In the genomic region with DNA sequence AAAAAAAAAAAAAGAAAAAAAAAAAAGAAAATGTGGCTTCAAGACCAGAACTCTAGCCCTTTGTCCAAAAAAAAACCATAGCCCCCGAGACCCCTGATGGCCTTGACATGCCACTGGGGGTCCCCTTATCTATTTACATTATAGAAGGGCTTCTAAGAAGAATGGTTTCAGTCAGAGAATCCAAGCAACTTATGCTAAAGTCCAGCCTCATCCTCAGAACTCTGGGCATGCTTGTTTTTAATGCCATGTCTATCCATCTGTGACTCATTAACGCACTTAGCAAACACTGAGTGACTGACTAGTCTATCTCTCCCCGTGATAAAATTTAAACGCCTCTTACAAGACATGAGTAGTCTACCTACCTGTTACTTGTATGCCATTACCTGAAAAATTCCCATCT, we compare ENCODE assay signal across 27 cellular contexts. TPM values are rescaled to one million over a fixed set of nuclear protein-coding genes. Genes with fewer than 3 reads are reported as not detected.
DNase-seq lines count a peak whose midpoint lies in the region; ATAC-seq, FAIRE-seq and TF ChIP-seq lines count a peak whose summit lies in the region.
"Had no signal": no experiment of that assay in that cellular context is flagged by ENCODE, and none has a peak within 500 bp of the region (broad histone marks: within the 10 kb centered on the region; RNA-seq: fewer than 3 reads in every experiment).

No MANE protein-coding gene starts in this region.

- WGBS in A549 (ENCODE audit: missing lambda C conversion rate), result 3% methylated on average over 4 of the region's 4 CpGs

- peak; percentile 6 to 22 for DNase-seq in A549 (ENCODE audit: low read depth in 1 of 2, low spot score in 1 of 2)
- peak; percentile 24 for DNase-seq in EL
- peak; percentile 74 for DNase-seq in PC-3
- DNase-seq in epithelial cell of prostate (ENCODE audit: low read depth, low spot score), result peak; percentile 70
- DNase-seq in activated CD8-positive, alpha-beta memory T cell treated with anti-CD3 and anti-CD28 coated beads, Interleukin-2, amount 50 U/mL, for 48 hours, result no peak
- DNase-seq in MM.1S, result no peak
- DNase-seq: activated CD8-positive, alpha-beta T cell treated with anti-CD3 and anti-CD28 coated beads, Interleukin-2, amount 10 ng/mL, durations not matched to agents 7 days and 5 days; activated naive CD4-positive, alpha-beta T cell treated with anti-CD3 and anti-CD28 coated beads for 36 hours; activated T-cell treated with anti-CD3 and anti-CD28 coated beads, Interleukin-2, amount 50 U/mL, for 4 hours; amygdala; caudate nucleus; CD4-positive, alpha-beta T cell; DMS 273 treated with DMSO at 0.1 percent for 48 hours; dorsolateral prefrontal cortex; left cardiac atrium; midbrain; RPMI8226; stimulated activated naive CD4-positive, alpha-beta T cell; T1000 had no signal

- H3K9ac ChIP-seq in PC-3 (ENCODE audit: low read length) (no peak overlapping the region), MM.1S (ENCODE audit: low read length) (no peak overlapping the region)

- H3K36me3 ChIP-seq in PC-3 (ENCODE audit: low read depth, low read length) (no peaks in the 10 kb centered on the region), MM.1S (replicated peaks; ENCODE audit: insufficient read depth, low read length) (no peaks in the 10 kb centered on the region)
- H3K36me3 ChIP-seq: esophagus muscularis mucosa, gastroesophageal sphincter had no signal

- ATAC-seq in A549 (peak in 1 of 2 experiments; percentile 61; a peak in 2 of 6 replicates), PC-3 (peak; percentile 63), GM21717 (IDR thresholded peaks at IDR 0.05; ENCODE audit: unreplicated experiment) (no peak), HG03469 (IDR thresholded peaks at IDR 0.05; ENCODE audit: unreplicated experiment) (no peak)
- ATAC-seq: activated CD8-positive, alpha-beta T cell treated with anti-CD3 and anti-CD28 coated beads, Interleukin-2, amount 10 ng/mL, durations not matched to agents 7 days and 5 days; activated T-cell treated with anti-CD3 and anti-CD28 coated beads, Interleukin-2, amount 50 U/mL, for 4 hours; gastroesophageal sphincter; GM23338; left cardiac atrium had no signal

- intact Hi-C loops in PC-3 (cut with micrococcal nuclease), result no loop called here

- H3F3A ChIP-seq in PC-3 (ENCODE audit: low read length, unreplicated experiment), result no peaks in the 10 kb centered on the region
- no peaks in the 10 kb centered on the region for H3F3A ChIP-seq in MM.1S (ENCODE audit: insufficient read depth, low read length)

- FAIRE-seq in A549 (lab: Jason Lieb, UNC), result no peak
- FAIRE-seq: GM12891 had no signal

- H4K20me1 ChIP-seq in PC-3 (ENCODE audit: low read length), result no peaks in the 10 kb centered on the region
- H4K20me1 ChIP-seq in MM.1S (ENCODE audit: insufficient read depth, low read length), result no peaks in the 10 kb centered on the region

- H3K9me2 ChIP-seq in PC-3 (replicated peaks; ENCODE audit: low read length) (no peaks in the 10 kb centered on the region), MM.1S (replicated peaks; ENCODE audit: insufficient read depth, low read length) (no peaks in the 10 kb centered on the region)

- BruUV-seq in PC-3 (replicated peaks; lab: Mats Ljungman, UMichigan), result no TSS peak

- H3K27ac ChIP-seq in A549 (peak overlapping the region; percentile 38 to 67; a peak in 3 of 6 replicates), PC-3 (ENCODE audit: low read length) (no peak overlapping the region), epithelial cell of prostate (no peak overlapping the region), MM.1S (ENCODE audit: low read length) (no peak overlapping the region)
- H3K27ac ChIP-seq: dorsolateral prefrontal cortex, esophagus muscularis mucosa, gastroesophageal sphincter had no signal

- no peaks in the 10 kb centered on the region for H3K9me3 ChIP-seq in A549
- no peaks in the 10 kb centered on the region for H3K9me3 ChIP-seq in PC-3 (ENCODE audit: low read length)
- no peaks in the 10 kb centered on the region for H3K9me3 ChIP-seq in MM.1S (replicated peaks; ENCODE audit: insufficient read depth, low read length)
- H3K9me3 ChIP-seq: esophagus muscularis mucosa, gastroesophageal sphincter had no signal

- TF ChIP-seq RAD21 in A549 (conservative IDR thresholded peaks at IDR 0.05 in 1 of 2, IDR thresholded peaks at IDR 0.05 in 1 of 2), result no peak

- TF ChIP-seq CTCF in A549 (IDR thresholded peaks at IDR 0.05) (no peak), PC-3 (conservative IDR thresholded peaks at IDR 0.05; ENCODE audit: low read depth, low read length) (no peak), MM.1S (IDR thresholded peaks at IDR 0.05; ENCODE audit: low read length) (no peak)

- TF ChIP-seq EP300 in A549 (IDR thresholded peaks at IDR 0.05), result no peak

- H3K4me1 ChIP-seq in A549, result peaks cover 12% of the 10 kb centered on the region
- peaks cover 9% of the 10 kb centered on the region for H3K4me1 ChIP-seq in PC-3 (ENCODE audit: insufficient read depth, low read length)
- no peaks in the 10 kb centered on the region for H3K4me1 ChIP-seq in MM.1S (ENCODE audit: low read length)
- H3K4me1 ChIP-seq: gastroesophageal sphincter had no signal

- H3K4me2 ChIP-seq in A549 (peak overlapping the region; percentile 57), PC-3 (ENCODE audit: low read length) (no peak overlapping the region), MM.1S (ENCODE audit: low read depth, low read length) (no peak overlapping the region)
- H3K4me2 ChIP-seq: GM23338 had no signal

- H2AFZ ChIP-seq in PC-3 (ENCODE audit: low read length), result no peak overlapping the region
- no peak overlapping the region for H2AFZ ChIP-seq in MM.1S (ENCODE audit: low read length)
- H2AFZ ChIP-seq: GM23338 had no signal

- H3K27me3 ChIP-seq in PC-3 (ENCODE audit: low read length) (no peaks in the 10 kb centered on the region), MM.1S (replicated peaks; ENCODE audit: insufficient read depth, low read length) (no peaks in the 10 kb centered on the region)

- H3K79me2 ChIP-seq in PC-3 (ENCODE audit: low read length), result no peaks in the 10 kb centered on the region
- H3K79me2 ChIP-seq in MM.1S (ENCODE audit: low read length), result no peaks in the 10 kb centered on the region

- POLR2A ChIA-PET in A549 (lab: Yijun Ruan, JAX), result no interaction called here
- POLR2A ChIA-PET in PC-3 (lab: Charles Lee; ENCODE audit: unreplicated experiment), result no interaction called here

- TF ChIP-seq POLR2A in A549 (IDR thresholded peaks at IDR 0.05; ENCODE audit: low read length), result no peak

- CTCF ChIA-PET in A549 (lab: Yijun Ruan, JAX), result no interaction called here
- CTCF ChIA-PET in PC-3 (lab: Charles Lee), result no interaction called here

- no peak overlapping the region for H3K4me3 ChIP-seq in A549
- H3K4me3 ChIP-seq in PC-3 (ENCODE audit: low read length), result no peak overlapping the region
- H3K4me3 ChIP-seq in MM.1S (ENCODE audit: low read length), result no peak overlapping the region
- H3K4me3 ChIP-seq: dorsolateral prefrontal cortex, esophagus muscularis mucosa, gastroesophageal sphincter, GM23338 had no signal

TF ChIP-seq in A549, 52 proteins besides CTCF, POLR2A, EP300 and RAD21:
- no peak for TF ChIP-seq ZC3H11A (IDR thresholded peaks at IDR 0.05)
- TF ChIP-seq, protein P1, sequence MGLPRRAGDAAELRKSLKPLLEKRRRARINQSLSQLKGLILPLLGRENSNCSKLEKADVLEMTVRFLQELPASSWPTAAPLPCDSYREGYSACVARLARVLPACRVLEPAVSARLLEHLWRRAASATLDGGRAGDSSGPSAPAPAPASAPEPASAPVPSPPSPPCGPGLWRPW (IDR thresholded peaks at IDR 0.05), result no peak
- no peak for TF ChIP-seq RCOR1 (IDR thresholded peaks at IDR 0.05; ENCODE audit: low read depth, low read length)
- TF ChIP-seq FOSL2 (IDR thresholded peaks at IDR 0.05), result no peak
- peak; percentile 10; the same call in 1 of the 2 replicates for TF ChIP-seq FOSL2 (CRISPR knock-in tag; IDR thresholded peaks at IDR 0.05)

RNA-seq across cellular contexts. Expression of a gene that starts 29.3 kb away (rescaled TPM):
- polyA plus RNA-seq in A549 (2011; rRNA removed) (not detected in 2 replicates), A549 (2017; fragmentation: RNase III; extraction: RNeasy Plus Mini Kit Qiagen cat#74134 plus additional on column Dnase treatment) (0.07 TPM in 1 of 3 replicates, not detected in the others)
- not detected in 2 replicates for polyA plus RNA-seq in A549 (2012; cell fraction: cytosol; rRNA removed)
- polyA plus RNA-seq in A549 (2012; cell fraction: nucleus; rRNA removed), result not detected in 2 replicates
- polyA minus RNA-seq in A549 (2011; rRNA and poly(A)+ RNA removed), result not detected in 2 replicates
- total RNA-seq in PC-3 (2014; rRNA removed), result not detected in 2 replicates
- total RNA-seq: activated CD8-positive, alpha-beta T cell treated with anti-CD3 and anti-CD28 coated beads, Interleukin-2, amount 10 ng/mL, durations not matched to agents 7 days and 5 days; activated naive CD4-positive, alpha-beta T cell treated with anti-CD3 and anti-CD28 coated beads for 36 hours; CD4-positive, alpha-beta T cell had no signal
- polyA plus RNA-seq: AG04450, neural cell had no signal

Comparison
In these comparisons a context has a peak if more than half of its experiments do, and no peak if none do; other contexts are left out.
1. DNase-seq: peak in A549 (2 of 2), EL (single experiment), PC-3 (single experiment) and epithelial cell of prostate (single experiment); none in activated CD8-positive, alpha-beta memory T cell treated with anti-CD3 and anti-CD28 coated beads, Interleukin-2, amount 50 U/mL, for 48 hours (single experiment) and MM.1S (single experiment).
2. H3K27ac ChIP-seq: peak in A549 (2 of 2); none in PC-3 (single experiment), epithelial cell of prostate (single experiment) and MM.1S (single experiment).